ENCODE assay signal across 3 cellular contexts in the genomic region with DNA sequence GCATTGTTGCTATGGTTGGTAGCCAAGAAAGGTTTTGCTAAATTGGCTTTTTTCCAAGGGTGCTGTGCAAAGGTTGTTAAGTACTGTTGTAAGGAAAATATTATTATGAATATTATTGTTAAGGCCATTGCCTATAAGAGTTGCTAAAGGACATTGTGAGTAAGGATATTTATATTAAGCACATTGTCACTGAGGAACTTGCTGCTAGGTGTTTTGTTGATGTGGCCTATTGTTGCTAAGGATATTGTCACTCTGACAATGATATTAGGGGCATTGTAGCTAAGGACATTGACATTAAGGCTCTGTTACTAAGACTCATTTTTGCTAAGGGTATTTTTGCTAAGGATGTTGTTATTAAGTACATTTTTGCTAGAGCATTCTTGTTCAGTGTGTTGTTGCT. TPM values are rescaled to one million over a fixed set of nuclear protein-coding genes. Genes with fewer than 3 reads are reported as not detected.
"Had no signal": no experiment of that assay in that cellular context is flagged by ENCODE, and none has a peak within 500 bp of the region (broad histone marks: within the 10 kb centered on the region; RNA-seq: fewer than 3 reads in every experiment).

No MANE protein-coding gene starts in this region.

RNA-seq across cellular contexts. Expression of gene SPATA31A6, which starts 52.6 kb away (rescaled TPM):
- total RNA-seq: LHCN-M2, M059J, MCF 10A had no signal
